Comparison of ENCODE assay signal across 17 cellular contexts in the genomic region with DNA sequence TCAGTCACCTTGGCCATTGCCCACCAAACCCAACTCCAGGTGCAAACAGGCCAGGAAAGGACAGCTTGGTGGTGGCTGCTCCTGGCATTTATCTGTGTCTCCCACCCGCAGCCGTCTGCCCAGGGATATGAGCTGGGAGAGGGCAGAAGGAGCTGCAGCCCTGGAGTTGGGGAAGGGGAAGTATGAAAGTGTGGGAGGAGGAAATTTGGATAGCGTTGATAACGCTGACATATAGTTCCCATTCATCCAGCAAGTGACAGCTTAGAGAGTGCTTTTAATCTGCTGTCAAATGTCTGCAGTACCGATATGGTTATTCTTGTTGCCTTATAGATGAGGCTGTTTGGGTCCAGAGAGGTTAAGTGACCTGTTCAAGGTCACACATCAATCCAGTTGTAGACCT.
DNase-seq lines count a peak whose midpoint lies in the region; ATAC-seq and TF ChIP-seq lines count a peak whose summit lies in the region.
"Had no signal": no experiment of that assay in that cellular context is flagged by ENCODE, and none has a peak within 500 bp of the region (broad histone marks: within the 10 kb centered on the region; RNA-seq: fewer than 3 reads in every experiment).

No MANE protein-coding gene starts in this region.

- in situ Hi-C loops in GM13976 (cut with MboI; ENCODE audit: low sequenced_read_pairs, unreplicated experiment), result no loop called here

- TF ChIP-seq CTCF in GM13976 (IDR thresholded peaks at IDR 0.05; ENCODE audit: borderline replicate concordance, control extremely low read depth, extremely low read depth, insufficient read depth, missing control alignments), result no peak

- peak overlapping the region; percentile 64 to 93 (median 83) for H3K4me2 ChIP-seq in BLaER1 treated with 17β-estradiol and CSF1 and Interleukin-3, amounts not matched to agents 10 nM and 100 nM

- H4K20me1 ChIP-seq in BLaER1 treated with 17β-estradiol and CSF1 and Interleukin-3, amounts not matched to agents 10 nM and 100 nM, result peaks cover 0 to 6% (median 0%) of the 10 kb centered on the region in 11 experiments; a peak in 2 of 22 replicates

- no peak overlapping the region for H3K9ac ChIP-seq in BLaER1 treated with 17β-estradiol and CSF1 and Interleukin-3, amounts not matched to agents 10 nM and 100 nM
- H3K9ac ChIP-seq in endocrine pancreas (ENCODE audit: control insufficient read depth, insufficient read depth, low read length), result peak overlapping the region; percentile 92

- ATAC-seq in HG03432 (IDR thresholded peaks at IDR 0.05; ENCODE audit: unreplicated experiment), result no peak

- H3K4me1 ChIP-seq in BLaER1 treated with 17β-estradiol and CSF1 and Interleukin-3, amounts not matched to agents 10 nM and 100 nM, result peaks cover 29 to 49% (median 45%) of the 10 kb centered on the region in 10 experiments
- peaks cover 20% of the 10 kb centered on the region for H3K4me1 ChIP-seq in endocrine pancreas (ENCODE audit: control insufficient read depth, insufficient read depth, low read length)

- H3K4me3 ChIP-seq in BLaER1 treated with 17β-estradiol and CSF1 and Interleukin-3, amounts not matched to agents 10 nM and 100 nM, result no peak overlapping the region
- peak overlapping the region; percentile 96 for H3K4me3 ChIP-seq in endocrine pancreas (ENCODE audit: control insufficient read depth, insufficient read depth, low read length)

- H3K36me3 ChIP-seq in BLaER1 treated with 17β-estradiol and CSF1 and Interleukin-3, amounts not matched to agents 10 nM and 100 nM, result no peaks in the 10 kb centered on the region
- no peaks in the 10 kb centered on the region for H3K36me3 ChIP-seq in endocrine pancreas (ENCODE audit: control insufficient read depth, insufficient read depth, low read length)

- DNase-seq in OCI-M1 (lab: John Stamatoyannopoulos, UW) (peak; percentile 51), UCSD-AML1 (lab: John Stamatoyannopoulos, UW; ENCODE audit: unreplicated experiment) (peak; percentile 55), GM13976 (ENCODE audit: low spot score) (no peak), NCI-H345 treated with DMSO at 0.1 percent for 48 hours (lab: John Stamatoyannopoulos, UW; ENCODE audit: unreplicated experiment) (no peak), COLO829 (ENCODE audit: low spot score) (no peak)
- DNase-seq: 8988T; C1 segment of cervical spinal cord; CD4-positive, alpha-beta T cell; DMS 273 treated with DMSO at 0.1 percent for 48 hours; DND-41; EL; GOT3; H7; KG1 had no signal

- no peaks in the 10 kb centered on the region; a peak in 1 of 22 replicates for H3K27me3 ChIP-seq in BLaER1 treated with 17β-estradiol and CSF1 and Interleukin-3, amounts not matched to agents 10 nM and 100 nM
- no peaks in the 10 kb centered on the region for H3K27me3 ChIP-seq in endocrine pancreas (ENCODE audit: control insufficient read depth, insufficient read depth, low read length)

- H3K9me3 ChIP-seq in BLaER1 treated with 17β-estradiol and CSF1 and Interleukin-3, amounts not matched to agents 10 nM and 100 nM (replicated peaks in 1 of 11), result no peaks in the 10 kb centered on the region
- no peaks in the 10 kb centered on the region for H3K9me3 ChIP-seq in endocrine pancreas (ENCODE audit: control insufficient read depth, low read length)

- peak overlapping the region in 2 of 11 experiments; percentile 80 to 81; a peak in 2 of 22 replicates for H3K27ac ChIP-seq in BLaER1 treated with 17β-estradiol and CSF1 and Interleukin-3, amounts not matched to agents 10 nM and 100 nM

Comparison
In these comparisons a context has a peak if more than half of its experiments do, and no peak if none do; other contexts are left out.
1. DNase-seq: peak in OCI-M1 (single experiment) and UCSD-AML1 (single experiment); none in GM13976 (single experiment), NCI-H345 treated with DMSO at 0.1 percent for 48 hours (single experiment) and COLO829 (single experiment).